Comparison of ENCODE assay signal across 8 cellular contexts in the genomic region with DNA sequence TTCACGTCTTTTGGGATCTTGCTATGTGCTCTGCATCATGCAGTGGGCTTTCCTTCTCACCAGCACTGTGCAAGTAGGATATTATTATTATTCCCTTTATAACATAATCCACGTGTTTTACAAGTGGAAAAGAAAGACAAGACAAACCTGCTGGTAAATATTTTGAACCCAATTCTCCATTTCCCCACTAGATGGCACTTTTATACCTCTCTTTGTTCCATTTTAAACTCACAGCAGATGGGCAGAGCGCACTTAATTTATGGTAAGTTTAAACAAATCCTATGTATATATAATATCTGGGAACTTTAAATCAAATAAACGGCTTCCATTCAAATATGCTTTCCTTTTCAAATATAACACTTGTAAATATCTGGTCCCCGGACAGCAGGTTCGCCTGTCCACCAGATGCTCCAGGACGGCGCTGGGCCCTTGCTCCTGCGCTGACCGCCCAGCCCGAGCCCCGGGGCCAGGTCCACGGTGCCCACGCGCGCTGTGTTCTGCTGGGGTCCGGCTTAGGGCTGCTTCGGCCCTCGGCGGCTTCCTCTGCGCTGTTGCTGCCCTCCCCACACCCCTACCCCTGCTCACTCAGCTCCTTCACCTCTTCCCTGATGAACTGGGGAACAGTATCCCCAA. TPM values are rescaled to one million over a fixed set of nuclear protein-coding genes. Genes with fewer than 3 reads are reported as not detected.
DNase-seq lines count a peak whose midpoint lies in the region; ATAC-seq, FAIRE-seq and TF ChIP-seq lines count a peak whose summit lies in the region.

No MANE protein-coding gene starts in this region.

- TF ChIP-seq CTCF in fibroblast of the aortic adventitia (IDR thresholded peaks at IDR 0.05; ENCODE audit: insufficient read depth, low read length) = peak; percentile 60

- DNase-seq in NCI-H2171 treated with DMSO at 0.1 percent for 48 hours (lab: John Stamatoyannopoulos, UW) = peak; percentile 20
- DNase-seq in NCI-H2171 (lab: John Stamatoyannopoulos, UW) = no peak
- peak; percentile 69 for DNase-seq in HTR-8/SVneo (ENCODE audit: insufficient read length, low spot score)
- peak; percentile 23 for DNase-seq in SHP77 treated with DMSO at 0.1 percent for 48 hours (lab: John Stamatoyannopoulos, UW)
- peak; percentile 70 for DNase-seq in fibroblast of the aortic adventitia (ENCODE audit: low read depth)
- DNase-seq in renal cortical epithelial cell (ENCODE audit: low read depth) = peak; percentile 62

- ATAC-seq in HG03280 (IDR thresholded peaks at IDR 0.05; ENCODE audit: unreplicated experiment) (no peak), HG03108 (IDR thresholded peaks at IDR 0.05; ENCODE audit: unreplicated experiment) (no peak)

- H3K4me3 ChIP-seq in fibroblast of the aortic adventitia (ENCODE audit: low read depth, low read length) = no peak overlapping the region

- FAIRE-seq in HTR-8/SVneo (lab: Jason Lieb, UNC) = no peak

RNA-seq across cellular contexts. Expression of gene F11, which starts 31.1 kb away (rescaled TPM):
- total RNA-seq in fibroblast of the aortic adventitia (ENCODE audit: low replicate concordance) (not detected in 2 replicates), renal cortical epithelial cell (0.45 TPM in 1 of 2 replicates, not detected in the other)
